In the genomic region with DNA sequence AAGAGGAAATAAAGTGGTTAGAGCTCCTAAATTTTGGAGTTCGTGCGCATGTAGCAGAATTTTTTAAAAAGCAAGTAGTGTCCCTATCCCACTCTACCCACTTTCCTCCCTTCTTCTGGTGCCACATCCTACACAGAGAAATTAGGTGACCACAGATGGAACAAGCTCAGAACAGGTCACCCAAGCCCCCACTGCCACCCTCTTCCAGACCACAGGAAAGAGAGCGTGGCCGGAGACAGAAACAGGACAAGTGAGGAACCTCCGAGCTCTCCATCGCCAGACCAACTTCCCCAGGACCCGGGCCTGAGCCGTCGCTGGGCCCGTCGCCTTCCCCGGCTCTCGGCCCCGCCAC, we compare ENCODE assay signal across 8 cellular contexts. TPM values are rescaled to one million over a fixed set of nuclear protein-coding genes. Genes with fewer than 3 reads are reported as not detected.
DNase-seq lines count a peak whose midpoint lies in the region; ATAC-seq and TF ChIP-seq lines count a peak whose summit lies in the region.

No MANE protein-coding gene starts in this region.

- peak; percentile 9 for ATAC-seq in HG03064 (IDR thresholded peaks at IDR 0.05; ENCODE audit: low read depth, unreplicated experiment)
- ATAC-seq in body of pancreas: no peak
- ATAC-seq in HG02798 (IDR thresholded peaks at IDR 0.05; ENCODE audit: poor library complexity, unreplicated experiment): no peak

- WGBS in body of pancreas, 2 donors: 0 to 1% methylated on average over 4 to 14 of the region's 14 CpGs

- TF ChIP-seq CTCF in Calu3 (IDR thresholded peaks at IDR 0.05; ENCODE audit: unreplicated experiment) (no peak), body of pancreas (IDR thresholded peaks at IDR 0.05) (no peak), GM10248 (IDR thresholded peaks at IDR 0.05; ENCODE audit: control extremely low read depth, extremely low read depth, low read depth, missing control alignments) (no peak)

- peaks cover 18% of the 10 kb centered on the region for H3K4me1 ChIP-seq in body of pancreas
- peaks cover 46% of the 10 kb centered on the region for H3K4me1 ChIP-seq in mononuclear cell (ENCODE audit: insufficient read depth, low read length)

- CTCF ChIA-PET in Calu3 (lab: Charles Lee) (interaction anchor here (1.0 kb wide), 1 partner anchor 33 kb away, joined by 9 read pairs; no protein-coding TSS in a partner anchor), GM10248 (lab: Yijun Ruan, JAX) (interaction anchor here (0.8 to 3.0 kb wide), 12 partner anchors 8 to 87 kb away, joined by 3 to 17 read pairs (median 6); no protein-coding TSS in a partner anchor)

- peak overlapping the region; percentile 92 for H3K4me3 Mint-ChIP-seq in Calu3 (ENCODE audit: low read depth, unreplicated experiment)

- no peaks in the 10 kb centered on the region for H3K9me3 Mint-ChIP-seq in Calu3 (ENCODE audit: low read depth, unreplicated experiment)

- intact Hi-C loops in Calu3 (cut with micrococcal nuclease; ENCODE audit: unreplicated experiment) (loop anchor here (5.0 kb wide), 1 partner anchor 69 kb away; no protein-coding TSS in a partner anchor), body of pancreas (cut with DNase I) (no loop called here)

- peak overlapping the region; percentile 98 to 99 (median 98) for H3K27ac ChIP-seq in body of pancreas

- no peaks in the 10 kb centered on the region for H3K36me3 ChIP-seq in body of pancreas (replicated peaks in 1 of 2; ENCODE audit: insufficient read depth in 1 of 2, low read depth in 2 of 2)

- POLR2A ChIA-PET in GM10248 (lab: Yijun Ruan, JAX): no interaction called here

- H3K27me3 Mint-ChIP-seq in Calu3 (ENCODE audit: unreplicated experiment): no peaks in the 10 kb centered on the region

- DNase-seq in Calu3: no peak
- DNase-seq in body of pancreas: no peak
- no peak for DNase-seq in NCI-H82 (lab: John Stamatoyannopoulos, UW)
- no peak for DNase-seq in erythroblast (lab: John Stamatoyannopoulos, UW)
- DNase-seq in GM10248 (ENCODE audit: extremely low spot score): no peak

- peak overlapping the region; percentile 83 for H3K27ac Mint-ChIP-seq in Calu3 (ENCODE audit: unreplicated experiment)

- TF ChIP-seq POLR2A in body of pancreas (IDR thresholded peaks at IDR 0.05) (no peak), erythroblast (IDR thresholded peaks at IDR 0.05; ENCODE audit: low read length) (no peak)

- peaks cover 37% of the 10 kb centered on the region for H3K4me1 Mint-ChIP-seq in Calu3 (ENCODE audit: low read depth, unreplicated experiment)

- H3K27me3 ChIP-seq in body of pancreas (no peaks in the 10 kb centered on the region), mononuclear cell (ENCODE audit: insufficient read depth, low read length) (no peaks in the 10 kb centered on the region)

- H3K36me3 Mint-ChIP-seq in Calu3 (ENCODE audit: insufficient read depth, unreplicated experiment): peaks cover 61% of the 10 kb centered on the region

- no peaks in the 10 kb centered on the region for H3K9me3 ChIP-seq in body of pancreas
- H3K9me3 ChIP-seq in mononuclear cell (ENCODE audit: low read depth, low read length): no peaks in the 10 kb centered on the region

- H3K4me3 ChIP-seq in body of pancreas: peak overlapping the region; percentile 43 to 64
- peak overlapping the region; percentile 97 for H3K4me3 ChIP-seq in mononuclear cell (ENCODE audit: low read length)

- no TSS peak for BruUV-seq in Calu3 (replicated peaks; lab: Mats Ljungman, UMichigan)

RNA-seq across cellular contexts. Expression of a gene that starts 0.4 kb away (rescaled TPM):
- total RNA-seq in Calu3 (2022) (82.6 and 84.7 TPM in 2 replicates), body of pancreas (10 to 100 TPM; 27.2 to 27.7 TPM), mononuclear cell (50.5 TPM)
